1 cellular context compared by ENCODE assay signal in the genomic region with DNA sequence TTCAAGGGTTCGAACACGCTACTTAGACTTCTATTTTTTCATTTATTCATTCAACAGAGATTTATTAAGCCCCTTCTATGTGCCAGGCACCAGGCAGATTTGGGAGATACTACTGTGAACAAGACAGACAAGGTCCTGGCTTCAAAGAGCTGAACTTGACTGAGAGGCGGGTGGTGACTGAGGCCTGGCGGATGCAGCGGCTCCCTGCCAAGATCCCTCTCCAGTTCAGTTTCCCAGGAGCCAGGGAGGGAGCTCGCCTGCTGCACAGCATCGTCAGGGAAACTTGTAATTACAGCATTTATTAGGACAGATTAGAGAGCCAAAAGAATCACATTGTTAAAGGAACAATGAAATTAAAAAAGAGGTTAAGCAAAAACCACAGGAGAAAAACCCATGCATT.
TF ChIP-seq lines count a peak whose summit lies in the region.

No MANE protein-coding gene starts in this region.

TF ChIP-seq in SK-N-SH, 30 proteins besides CTCF, POLR2A, EP300 and RAD21 (continued from another document):
- TF ChIP-seq CHD2 (IDR thresholded peaks at IDR 0.05; ENCODE audit: low read length, partially characterized antibody) (no peak), NFIC (IDR thresholded peaks at IDR 0.05; ENCODE audit: borderline replicate concordance) (no peak), RCOR1 (IDR thresholded peaks at IDR 0.05; ENCODE audit: low read length) (no peak), TEAD4 (IDR thresholded peaks at IDR 0.05; ENCODE audit: borderline replicate concordance, insufficient read depth) (no peak)
- TF ChIP-seq, protein P1, sequence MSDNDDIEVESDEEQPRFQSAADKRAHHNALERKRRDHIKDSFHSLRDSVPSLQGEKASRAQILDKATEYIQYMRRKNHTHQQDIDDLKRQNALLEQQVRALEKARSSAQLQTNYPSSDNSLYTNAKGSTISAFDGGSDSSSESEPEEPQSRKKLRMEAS (IDR thresholded peaks at IDR 0.05; ENCODE audit: low read depth): no peak
- TF ChIP-seq, protein P2, sequence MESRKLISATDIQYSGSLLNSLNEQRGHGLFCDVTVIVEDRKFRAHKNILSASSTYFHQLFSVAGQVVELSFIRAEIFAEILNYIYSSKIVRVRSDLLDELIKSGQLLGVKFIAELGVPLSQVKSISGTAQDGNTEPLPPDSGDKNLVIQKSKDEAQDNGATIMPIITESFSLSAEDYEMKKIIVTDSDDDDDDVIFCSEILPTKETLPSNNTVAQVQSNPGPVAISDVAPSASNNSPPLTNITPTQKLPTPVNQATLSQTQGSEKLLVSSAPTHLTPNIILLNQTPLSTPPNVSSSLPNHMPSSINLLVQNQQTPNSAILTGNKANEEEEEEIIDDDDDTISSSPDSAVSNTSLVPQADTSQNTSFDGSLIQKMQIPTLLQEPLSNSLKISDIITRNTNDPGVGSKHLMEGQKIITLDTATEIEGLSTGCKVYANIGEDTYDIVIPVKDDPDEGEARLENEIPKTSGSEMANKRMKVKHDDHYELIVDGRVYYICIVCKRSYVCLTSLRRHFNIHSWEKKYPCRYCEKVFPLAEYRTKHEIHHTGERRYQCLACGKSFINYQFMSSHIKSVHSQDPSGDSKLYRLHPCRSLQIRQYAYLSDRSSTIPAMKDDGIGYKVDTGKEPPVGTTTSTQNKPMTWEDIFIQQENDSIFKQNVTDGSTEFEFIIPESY (IDR thresholded peaks at IDR 0.05; ENCODE audit: borderline replicate concordance, low read depth): no peak
